Comparison of ENCODE assay signal across 2 cellular contexts in the genomic region with DNA sequence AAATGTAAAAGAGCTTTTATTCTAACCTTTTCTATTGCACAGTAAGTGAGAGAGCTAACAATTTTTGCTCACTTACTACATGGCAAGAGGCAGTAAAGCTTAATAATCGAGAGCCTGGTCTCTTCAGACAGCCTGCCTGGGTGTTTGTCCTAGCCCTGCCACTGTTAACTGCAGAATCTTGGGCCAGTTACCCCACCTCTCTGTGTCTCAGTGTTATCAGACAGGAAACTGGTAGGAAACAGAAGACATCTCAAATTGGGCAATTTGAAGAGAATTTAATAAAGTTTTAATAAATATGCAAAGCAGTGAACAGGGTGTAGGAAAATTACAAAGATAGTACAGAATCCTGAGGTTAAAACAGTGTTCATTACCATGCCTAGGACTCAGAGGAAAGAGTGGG.
TF ChIP-seq lines count a peak whose summit lies in the region.

No MANE protein-coding gene starts in this region.

TF ChIP-seq in GM23338, 12 proteins besides CTCF, POLR2A, EP300 and RAD21:
- TF ChIP-seq, protein P1, sequence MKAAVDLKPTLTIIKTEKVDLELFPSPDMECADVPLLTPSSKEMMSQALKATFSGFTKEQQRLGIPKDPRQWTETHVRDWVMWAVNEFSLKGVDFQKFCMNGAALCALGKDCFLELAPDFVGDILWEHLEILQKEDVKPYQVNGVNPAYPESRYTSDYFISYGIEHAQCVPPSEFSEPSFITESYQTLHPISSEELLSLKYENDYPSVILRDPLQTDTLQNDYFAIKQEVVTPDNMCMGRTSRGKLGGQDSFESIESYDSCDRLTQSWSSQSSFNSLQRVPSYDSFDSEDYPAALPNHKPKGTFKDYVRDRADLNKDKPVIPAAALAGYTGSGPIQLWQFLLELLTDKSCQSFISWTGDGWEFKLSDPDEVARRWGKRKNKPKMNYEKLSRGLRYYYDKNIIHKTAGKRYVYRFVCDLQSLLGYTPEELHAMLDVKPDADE (IDR thresholded peaks at IDR 0.05): no peak
- no peak for TF ChIP-seq ZNF114 (CRISPR knock-in tag; IDR thresholded peaks at IDR 0.05)

TF ChIP-seq in K562, 482 proteins besides CTCF, POLR2A, EP300 and RAD21:
- TF ChIP-seq SMARCA4 (IDR thresholded peaks at IDR 0.05): 0 out of 2 replicates have a peak, but pooled peaks have one; percentile 18
- TF ChIP-seq ZNF551 (CRISPR knock-in tag; IDR thresholded peaks at IDR 0.05): no peak
- TF ChIP-seq TAF9B (IDR thresholded peaks at IDR 0.05; ENCODE audit: partially characterized antibody): peak; percentile 5
- TF ChIP-seq ZNF668 (CRISPR knock-in tag; IDR thresholded peaks at IDR 0.05): no peak
- TF ChIP-seq, protein P2, sequence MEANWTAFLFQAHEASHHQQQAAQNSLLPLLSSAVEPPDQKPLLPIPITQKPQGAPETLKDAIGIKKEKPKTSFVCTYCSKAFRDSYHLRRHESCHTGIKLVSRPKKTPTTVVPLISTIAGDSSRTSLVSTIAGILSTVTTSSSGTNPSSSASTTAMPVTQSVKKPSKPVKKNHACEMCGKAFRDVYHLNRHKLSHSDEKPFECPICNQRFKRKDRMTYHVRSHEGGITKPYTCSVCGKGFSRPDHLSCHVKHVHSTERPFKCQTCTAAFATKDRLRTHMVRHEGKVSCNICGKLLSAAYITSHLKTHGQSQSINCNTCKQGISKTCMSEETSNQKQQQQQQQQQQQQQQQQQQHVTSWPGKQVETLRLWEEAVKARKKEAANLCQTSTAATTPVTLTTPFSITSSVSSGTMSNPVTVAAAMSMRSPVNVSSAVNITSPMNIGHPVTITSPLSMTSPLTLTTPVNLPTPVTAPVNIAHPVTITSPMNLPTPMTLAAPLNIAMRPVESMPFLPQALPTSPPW (CRISPR knock-in tag; IDR thresholded peaks at IDR 0.05): peak; percentile 29; the same call in 1 of the 2 replicates
- TF ChIP-seq, protein P3, sequence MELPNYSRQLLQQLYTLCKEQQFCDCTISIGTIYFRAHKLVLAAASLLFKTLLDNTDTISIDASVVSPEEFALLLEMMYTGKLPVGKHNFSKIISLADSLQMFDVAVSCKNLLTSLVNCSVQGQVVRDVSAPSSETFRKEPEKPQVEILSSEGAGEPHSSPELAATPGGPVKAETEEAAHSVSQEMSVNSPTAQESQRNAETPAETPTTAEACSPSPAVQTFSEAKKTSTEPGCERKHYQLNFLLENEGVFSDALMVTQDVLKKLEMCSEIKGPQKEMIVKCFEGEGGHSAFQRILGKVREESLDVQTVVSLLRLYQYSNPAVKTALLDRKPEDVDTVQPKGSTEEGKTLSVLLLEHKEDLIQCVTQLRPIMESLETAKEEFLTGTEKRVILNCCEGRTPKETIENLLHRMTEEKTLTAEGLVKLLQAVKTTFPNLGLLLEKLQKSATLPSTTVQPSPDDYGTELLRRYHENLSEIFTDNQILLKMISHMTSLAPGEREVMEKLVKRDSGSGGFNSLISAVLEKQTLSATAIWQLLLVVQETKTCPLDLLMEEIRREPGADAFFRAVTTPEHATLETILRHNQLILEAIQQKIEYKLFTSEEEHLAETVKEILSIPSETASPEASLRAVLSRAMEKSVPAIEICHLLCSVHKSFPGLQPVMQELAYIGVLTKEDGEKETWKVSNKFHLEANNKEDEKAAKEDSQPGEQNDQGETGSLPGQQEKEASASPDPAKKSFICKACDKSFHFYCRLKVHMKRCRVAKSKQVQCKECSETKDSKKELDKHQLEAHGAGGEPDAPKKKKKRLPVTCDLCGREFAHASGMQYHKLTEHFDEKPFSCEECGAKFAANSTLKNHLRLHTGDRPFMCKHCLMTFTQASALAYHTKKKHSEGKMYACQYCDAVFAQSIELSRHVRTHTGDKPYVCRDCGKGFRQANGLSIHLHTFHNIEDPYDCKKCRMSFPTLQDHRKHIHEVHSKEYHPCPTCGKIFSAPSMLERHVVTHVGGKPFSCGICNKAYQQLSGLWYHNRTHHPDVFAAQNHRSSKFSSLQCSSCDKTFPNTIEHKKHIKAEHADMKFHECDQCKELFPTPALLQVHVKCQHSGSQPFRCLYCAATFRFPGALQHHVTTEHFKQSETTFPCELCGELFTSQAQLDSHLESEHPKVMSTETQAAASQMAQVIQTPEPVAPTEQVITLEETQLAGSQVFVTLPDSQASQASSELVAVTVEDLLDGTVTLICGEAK (IDR thresholded peaks at IDR 0.05): peak; percentile 79
- TF ChIP-seq, protein P3 (CRISPR knock-in tag; IDR thresholded peaks at IDR 0.05): peak; percentile 64; the same call in 1 of the 2 replicates
- TF ChIP-seq, protein P4, sequence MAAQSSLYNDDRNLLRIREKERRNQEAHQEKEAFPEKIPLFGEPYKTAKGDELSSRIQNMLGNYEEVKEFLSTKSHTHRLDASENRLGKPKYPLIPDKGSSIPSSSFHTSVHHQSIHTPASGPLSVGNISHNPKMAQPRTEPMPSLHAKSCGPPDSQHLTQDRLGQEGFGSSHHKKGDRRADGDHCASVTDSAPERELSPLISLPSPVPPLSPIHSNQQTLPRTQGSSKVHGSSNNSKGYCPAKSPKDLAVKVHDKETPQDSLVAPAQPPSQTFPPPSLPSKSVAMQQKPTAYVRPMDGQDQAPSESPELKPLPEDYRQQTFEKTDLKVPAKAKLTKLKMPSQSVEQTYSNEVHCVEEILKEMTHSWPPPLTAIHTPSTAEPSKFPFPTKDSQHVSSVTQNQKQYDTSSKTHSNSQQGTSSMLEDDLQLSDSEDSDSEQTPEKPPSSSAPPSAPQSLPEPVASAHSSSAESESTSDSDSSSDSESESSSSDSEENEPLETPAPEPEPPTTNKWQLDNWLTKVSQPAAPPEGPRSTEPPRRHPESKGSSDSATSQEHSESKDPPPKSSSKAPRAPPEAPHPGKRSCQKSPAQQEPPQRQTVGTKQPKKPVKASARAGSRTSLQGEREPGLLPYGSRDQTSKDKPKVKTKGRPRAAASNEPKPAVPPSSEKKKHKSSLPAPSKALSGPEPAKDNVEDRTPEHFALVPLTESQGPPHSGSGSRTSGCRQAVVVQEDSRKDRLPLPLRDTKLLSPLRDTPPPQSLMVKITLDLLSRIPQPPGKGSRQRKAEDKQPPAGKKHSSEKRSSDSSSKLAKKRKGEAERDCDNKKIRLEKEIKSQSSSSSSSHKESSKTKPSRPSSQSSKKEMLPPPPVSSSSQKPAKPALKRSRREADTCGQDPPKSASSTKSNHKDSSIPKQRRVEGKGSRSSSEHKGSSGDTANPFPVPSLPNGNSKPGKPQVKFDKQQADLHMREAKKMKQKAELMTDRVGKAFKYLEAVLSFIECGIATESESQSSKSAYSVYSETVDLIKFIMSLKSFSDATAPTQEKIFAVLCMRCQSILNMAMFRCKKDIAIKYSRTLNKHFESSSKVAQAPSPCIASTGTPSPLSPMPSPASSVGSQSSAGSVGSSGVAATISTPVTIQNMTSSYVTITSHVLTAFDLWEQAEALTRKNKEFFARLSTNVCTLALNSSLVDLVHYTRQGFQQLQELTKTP (IDR thresholded peaks at IDR 0.05; ENCODE audit: low read depth in 1 of 2, partially characterized antibody in 2 of 2): peak in 1 of 2 experiments; percentile 28
- 0 out of 2 replicates have a peak, but pooled peaks have one; percentile 4 for TF ChIP-seq CREM (IDR thresholded peaks at IDR 0.05; ENCODE audit: low read depth)
